10 cellular contexts compared by ENCODE assay signal in the genomic region with DNA sequence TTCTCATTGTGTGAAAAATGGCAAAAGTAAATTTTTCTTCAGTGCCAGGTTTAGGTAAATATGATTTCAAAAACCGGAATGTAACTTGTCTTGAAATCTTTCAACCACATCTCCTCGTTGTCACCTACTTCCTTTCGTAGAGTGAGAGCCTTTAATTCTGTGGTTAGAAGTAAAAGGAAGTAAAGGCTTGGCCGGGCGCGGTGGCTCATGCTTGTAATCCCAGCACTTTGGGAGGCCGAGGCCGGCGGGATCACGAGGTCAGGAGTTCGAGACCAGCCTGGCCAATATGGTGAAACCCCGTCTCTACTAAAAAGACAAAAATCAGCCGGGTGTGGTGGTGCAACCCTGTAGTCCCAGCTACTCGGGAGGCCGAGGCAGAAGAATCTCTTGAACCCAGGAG. TPM values are rescaled to one million over a fixed set of nuclear protein-coding genes. Genes with fewer than 3 reads are reported as not detected.
DNase-seq lines count a peak whose midpoint lies in the region; ATAC-seq and TF ChIP-seq lines count a peak whose summit lies in the region.
"Had no signal": no experiment of that assay in that cellular context is flagged by ENCODE, and none has a peak within 500 bp of the region (broad histone marks: within the 10 kb centered on the region; RNA-seq: fewer than 3 reads in every experiment).

No MANE protein-coding gene starts in this region.

- no peak for TF ChIP-seq POLR2A in stomach (IDR thresholded peaks at IDR 0.05)

- intact Hi-C loops in stomach (cut with DNase I; ENCODE audit: low total_unique reads) = no loop called here

- H3K36me3 ChIP-seq in stomach (peaks cover 31 to 58% (median 52%) of the 10 kb centered on the region in 4 donors), brain microvascular endothelial cell (replicated peaks) (peaks cover 35% of the 10 kb centered on the region)

- H3K9me3 Mint-ChIP-seq in brain = no peaks in the 10 kb centered on the region

- peak overlapping the region in 4 of 5 experiments; percentile 32 to 95 (median 66) for H3K27ac Mint-ChIP-seq in brain

- WGBS in stomach, 5 donors = 65 to 78% (median 71%) methylated on average over 15 of the region's 15 CpGs

- H3K4me3 ChIP-seq in stomach (no peak overlapping the region), brain microvascular endothelial cell (ENCODE audit: low read depth, low read length) (no peak overlapping the region)
- H3K4me3 ChIP-seq: gastroesophageal sphincter had no signal

- no peaks in the 10 kb centered on the region for H3K9me3 ChIP-seq in stomach
- H3K9me3 ChIP-seq: gastroesophageal sphincter had no signal

- no peak for ATAC-seq in HG03565 (IDR thresholded peaks at IDR 0.05; ENCODE audit: unreplicated experiment)
- no peak for ATAC-seq in HG03457 (IDR thresholded peaks at IDR 0.05; ENCODE audit: unreplicated experiment)
- ATAC-seq: gastroesophageal sphincter had no signal

- no peak overlapping the region for H3K4me3 Mint-ChIP-seq in brain

- in situ Hi-C loops in brain microvascular endothelial cell (cut with HindIII; ENCODE audit: low pct_ligation_motif_present, low sequenced_read_pairs) = no loop called here

- H3K27me3 ChIP-seq in stomach (no peaks in the 10 kb centered on the region), brain microvascular endothelial cell (replicated peaks) (no peaks in the 10 kb centered on the region)
- H3K27me3 ChIP-seq: gastroesophageal sphincter had no signal

- H3K4me1 ChIP-seq in stomach = peaks cover 14 to 69% (median 48%) of the 10 kb centered on the region in 4 donors

- H3K4me1 Mint-ChIP-seq in brain = peaks cover 31% of the 10 kb centered on the region

- H3K36me3 Mint-ChIP-seq in brain = peaks cover 59% of the 10 kb centered on the region

- TF ChIP-seq CTCF in brain (conservative IDR thresholded peaks at IDR 0.05) (no peak), stomach (IDR thresholded peaks at IDR 0.05) (no peak), brain microvascular endothelial cell (IDR thresholded peaks at IDR 0.05; ENCODE audit: low read depth, low read length, missing control alignments) (no peak)

- peak; percentile 25 for DNase-seq in activated naive CD4-positive, alpha-beta T cell treated with Interleukin-2 at 50 U/mL for 16 hours
- no peak for DNase-seq in activated naive CD4-positive, alpha-beta T cell treated with anti-CD3 and anti-CD28 coated beads, Interleukin-2, amount 50 U/mL, for 16 hours
- DNase-seq in T follicular helper cell (ENCODE audit: low read depth) = peak; percentile 17
- DNase-seq in stomach = peak; percentile 52
- no peak for DNase-seq in brain microvascular endothelial cell
- DNase-seq: NCI-H510A had no signal

- no peak for TF ChIP-seq EP300 in stomach (IDR thresholded peaks at IDR 0.05)

- H3K27me3 Mint-ChIP-seq in brain = no peaks in the 10 kb centered on the region

- H3K27ac ChIP-seq in stomach (peak overlapping the region in 4 of 5 donors; percentile 11 to 64 (median 44)), brain microvascular endothelial cell (no peak overlapping the region)
- H3K27ac ChIP-seq: gastroesophageal sphincter had no signal

RNA-seq across cellular contexts. Expression of gene SGSM3, which starts 29.8 kb away (rescaled TPM):
- polyA plus RNA-seq in brain (ENCODE audit: insufficient read depth, low read depth, low replicate concordance) (52.9 TPM), stomach (100 to 1,000 TPM; 142 to 187 (median 147) TPM)
- 100 to 1,000 TPM; 109 to 503 (median 285) TPM for total RNA-seq in stomach

RNA-seq across cellular contexts. Expression of gene ADSL, which starts 53.9 kb away (rescaled TPM):
- polyA plus RNA-seq in brain (ENCODE audit: insufficient read depth, low read depth, low replicate concordance) = 60.6 TPM
- 100 to 1,000 TPM in 1 of 5 donors, 10 to 100 TPM in 4; 17.0 to 167 (median 27.8) TPM for total RNA-seq in stomach
- 10 to 100 TPM; 33.9 to 39.4 (median 39.3) TPM for polyA plus RNA-seq in stomach

Comparison
In these comparisons a context has a peak if more than half of its experiments do, and no peak if none do; other contexts are left out.
1. DNase-seq: peak in activated naive CD4-positive, alpha-beta T cell treated with Interleukin-2 at 50 U/mL for 16 hours (single experiment), T follicular helper cell (single experiment) and stomach (single experiment); none in activated naive CD4-positive, alpha-beta T cell treated with anti-CD3 and anti-CD28 coated beads, Interleukin-2, amount 50 U/mL, for 16 hours (single experiment) and brain microvascular endothelial cell (single experiment).